In the genomic region with DNA sequence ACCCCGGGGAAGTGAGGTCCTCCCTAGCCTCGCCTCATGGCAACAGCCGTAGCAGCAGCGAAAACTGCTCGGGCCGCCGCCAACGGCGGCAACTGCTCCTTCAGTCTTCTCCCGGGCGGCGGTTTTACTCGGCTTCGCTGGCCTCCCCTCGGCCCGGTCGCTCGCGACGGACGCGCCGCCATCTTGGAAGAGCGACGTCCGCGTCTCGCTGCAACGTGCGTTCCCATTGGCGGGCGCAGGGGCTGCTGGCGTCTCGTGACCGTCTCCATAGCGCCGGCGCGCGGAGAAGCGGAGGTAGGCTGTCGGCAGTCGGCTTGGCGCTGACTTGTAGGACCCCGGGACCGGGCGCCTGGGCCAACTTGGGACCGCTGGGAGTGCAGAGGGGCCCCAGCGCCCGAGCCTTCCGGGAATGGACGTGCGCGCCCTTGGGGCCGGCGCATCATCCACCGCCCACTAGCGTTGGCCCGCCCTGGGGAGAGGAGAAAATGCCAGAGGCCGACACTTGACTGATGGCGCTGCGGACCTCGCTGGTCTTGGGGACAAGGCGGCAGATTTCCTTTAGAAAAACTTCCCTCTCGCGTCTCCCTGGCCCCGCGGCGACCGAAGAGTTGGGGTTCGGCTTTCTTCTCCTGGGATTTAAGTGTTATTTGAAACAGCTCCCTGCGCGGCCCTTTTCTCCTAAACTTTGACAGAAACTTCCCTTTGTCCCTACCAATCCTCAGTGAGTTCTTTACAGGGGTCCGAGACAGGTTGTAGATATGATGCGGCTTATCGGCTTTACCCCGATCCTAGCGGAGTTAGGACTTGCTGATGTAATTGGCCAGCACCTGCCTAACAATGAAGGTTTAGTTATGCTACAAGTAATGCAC, we compare ENCODE assay signal across 1 cellular context.
TF ChIP-seq lines count a peak whose summit lies in the region.

A gene with protein sequence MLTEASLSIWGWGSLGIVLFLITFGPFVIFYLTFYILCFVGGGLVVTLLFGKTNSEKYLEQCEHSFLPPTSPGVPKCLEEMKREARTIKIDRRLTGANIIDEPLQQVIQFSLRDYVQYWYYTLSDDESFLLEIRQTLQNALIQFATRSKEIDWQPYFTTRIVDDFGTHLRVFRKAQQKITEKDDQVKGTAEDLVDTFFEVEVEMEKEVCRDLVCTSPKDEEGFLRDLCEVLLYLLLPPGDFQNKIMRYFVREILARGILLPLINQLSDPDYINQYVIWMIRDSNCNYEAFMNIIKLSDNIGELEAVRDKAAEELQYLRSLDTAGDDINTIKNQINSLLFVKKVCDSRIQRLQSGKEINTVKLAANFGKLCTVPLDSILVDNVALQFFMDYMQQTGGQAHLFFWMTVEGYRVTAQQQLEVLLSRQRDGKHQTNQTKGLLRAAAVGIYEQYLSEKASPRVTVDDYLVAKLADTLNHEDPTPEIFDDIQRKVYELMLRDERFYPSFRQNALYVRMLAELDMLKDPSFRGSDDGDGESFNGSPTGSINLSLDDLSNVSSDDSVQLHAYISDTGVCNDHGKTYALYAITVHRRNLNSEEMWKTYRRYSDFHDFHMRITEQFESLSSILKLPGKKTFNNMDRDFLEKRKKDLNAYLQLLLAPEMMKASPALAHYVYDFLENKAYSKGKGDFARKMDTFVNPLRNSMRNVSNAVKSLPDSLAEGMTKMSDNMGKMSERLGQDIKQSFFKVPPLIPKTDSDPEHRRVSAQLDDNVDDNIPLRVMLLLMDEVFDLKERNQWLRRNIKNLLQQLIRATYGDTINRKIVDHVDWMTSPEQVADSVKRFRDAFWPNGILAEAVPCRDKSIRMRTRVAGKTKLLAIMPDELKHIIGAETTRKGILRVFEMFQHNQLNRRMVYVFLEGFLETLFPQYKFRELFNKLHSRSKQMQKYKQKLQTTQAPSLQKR (minus strand): TSS at position 193 of the 869 bp plus-strand sequence. CDS start 199 bp downstream, outside the sequence.

TF ChIP-seq in HepG2, 621 proteins besides CTCF, POLR2A, EP300 and RAD21 (continued from another document and continues in another):
- TF ChIP-seq, protein P1, sequence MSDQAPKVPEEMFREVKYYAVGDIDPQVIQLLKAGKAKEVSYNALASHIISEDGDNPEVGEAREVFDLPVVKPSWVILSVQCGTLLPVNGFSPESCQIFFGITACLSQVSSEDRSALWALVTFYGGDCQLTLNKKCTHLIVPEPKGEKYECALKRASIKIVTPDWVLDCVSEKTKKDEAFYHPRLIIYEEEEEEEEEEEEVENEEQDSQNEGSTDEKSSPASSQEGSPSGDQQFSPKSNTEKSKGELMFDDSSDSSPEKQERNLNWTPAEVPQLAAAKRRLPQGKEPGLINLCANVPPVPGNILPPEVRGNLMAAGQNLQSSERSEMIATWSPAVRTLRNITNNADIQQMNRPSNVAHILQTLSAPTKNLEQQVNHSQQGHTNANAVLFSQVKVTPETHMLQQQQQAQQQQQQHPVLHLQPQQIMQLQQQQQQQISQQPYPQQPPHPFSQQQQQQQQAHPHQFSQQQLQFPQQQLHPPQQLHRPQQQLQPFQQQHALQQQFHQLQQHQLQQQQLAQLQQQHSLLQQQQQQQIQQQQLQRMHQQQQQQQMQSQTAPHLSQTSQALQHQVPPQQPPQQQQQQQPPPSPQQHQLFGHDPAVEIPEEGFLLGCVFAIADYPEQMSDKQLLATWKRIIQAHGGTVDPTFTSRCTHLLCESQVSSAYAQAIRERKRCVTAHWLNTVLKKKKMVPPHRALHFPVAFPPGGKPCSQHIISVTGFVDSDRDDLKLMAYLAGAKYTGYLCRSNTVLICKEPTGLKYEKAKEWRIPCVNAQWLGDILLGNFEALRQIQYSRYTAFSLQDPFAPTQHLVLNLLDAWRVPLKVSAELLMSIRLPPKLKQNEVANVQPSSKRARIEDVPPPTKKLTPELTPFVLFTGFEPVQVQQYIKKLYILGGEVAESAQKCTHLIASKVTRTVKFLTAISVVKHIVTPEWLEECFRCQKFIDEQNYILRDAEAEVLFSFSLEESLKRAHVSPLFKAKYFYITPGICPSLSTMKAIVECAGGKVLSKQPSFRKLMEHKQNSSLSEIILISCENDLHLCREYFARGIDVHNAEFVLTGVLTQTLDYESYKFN (CRISPR knock-in tag; conservative IDR thresholded peaks at IDR 0.05) = peak; percentile 62
- TF ChIP-seq, protein P2, sequence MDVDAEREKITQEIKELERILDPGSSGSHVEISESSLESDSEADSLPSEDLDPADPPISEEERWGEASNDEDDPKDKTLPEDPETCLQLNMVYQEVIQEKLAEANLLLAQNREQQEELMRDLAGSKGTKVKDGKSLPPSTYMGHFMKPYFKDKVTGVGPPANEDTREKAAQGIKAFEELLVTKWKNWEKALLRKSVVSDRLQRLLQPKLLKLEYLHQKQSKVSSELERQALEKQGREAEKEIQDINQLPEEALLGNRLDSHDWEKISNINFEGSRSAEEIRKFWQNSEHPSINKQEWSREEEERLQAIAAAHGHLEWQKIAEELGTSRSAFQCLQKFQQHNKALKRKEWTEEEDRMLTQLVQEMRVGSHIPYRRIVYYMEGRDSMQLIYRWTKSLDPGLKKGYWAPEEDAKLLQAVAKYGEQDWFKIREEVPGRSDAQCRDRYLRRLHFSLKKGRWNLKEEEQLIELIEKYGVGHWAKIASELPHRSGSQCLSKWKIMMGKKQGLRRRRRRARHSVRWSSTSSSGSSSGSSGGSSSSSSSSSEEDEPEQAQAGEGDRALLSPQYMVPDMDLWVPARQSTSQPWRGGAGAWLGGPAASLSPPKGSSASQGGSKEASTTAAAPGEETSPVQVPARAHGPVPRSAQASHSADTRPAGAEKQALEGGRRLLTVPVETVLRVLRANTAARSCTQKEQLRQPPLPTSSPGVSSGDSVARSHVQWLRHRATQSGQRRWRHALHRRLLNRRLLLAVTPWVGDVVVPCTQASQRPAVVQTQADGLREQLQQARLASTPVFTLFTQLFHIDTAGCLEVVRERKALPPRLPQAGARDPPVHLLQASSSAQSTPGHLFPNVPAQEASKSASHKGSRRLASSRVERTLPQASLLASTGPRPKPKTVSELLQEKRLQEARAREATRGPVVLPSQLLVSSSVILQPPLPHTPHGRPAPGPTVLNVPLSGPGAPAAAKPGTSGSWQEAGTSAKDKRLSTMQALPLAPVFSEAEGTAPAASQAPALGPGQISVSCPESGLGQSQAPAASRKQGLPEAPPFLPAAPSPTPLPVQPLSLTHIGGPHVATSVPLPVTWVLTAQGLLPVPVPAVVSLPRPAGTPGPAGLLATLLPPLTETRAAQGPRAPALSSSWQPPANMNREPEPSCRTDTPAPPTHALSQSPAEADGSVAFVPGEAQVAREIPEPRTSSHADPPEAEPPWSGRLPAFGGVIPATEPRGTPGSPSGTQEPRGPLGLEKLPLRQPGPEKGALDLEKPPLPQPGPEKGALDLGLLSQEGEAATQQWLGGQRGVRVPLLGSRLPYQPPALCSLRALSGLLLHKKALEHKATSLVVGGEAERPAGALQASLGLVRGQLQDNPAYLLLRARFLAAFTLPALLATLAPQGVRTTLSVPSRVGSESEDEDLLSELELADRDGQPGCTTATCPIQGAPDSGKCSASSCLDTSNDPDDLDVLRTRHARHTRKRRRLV (CRISPR knock-in tag; IDR thresholded peaks at IDR 0.05) = 0 out of 2 replicates have a peak, but pooled peaks have one; percentile 75
- TF ChIP-seq ASH2L (IDR thresholded peaks at IDR 0.05; ENCODE audit: insufficient read length, low read depth, low read length) = peak; percentile 29
- TF ChIP-seq, protein P3, sequence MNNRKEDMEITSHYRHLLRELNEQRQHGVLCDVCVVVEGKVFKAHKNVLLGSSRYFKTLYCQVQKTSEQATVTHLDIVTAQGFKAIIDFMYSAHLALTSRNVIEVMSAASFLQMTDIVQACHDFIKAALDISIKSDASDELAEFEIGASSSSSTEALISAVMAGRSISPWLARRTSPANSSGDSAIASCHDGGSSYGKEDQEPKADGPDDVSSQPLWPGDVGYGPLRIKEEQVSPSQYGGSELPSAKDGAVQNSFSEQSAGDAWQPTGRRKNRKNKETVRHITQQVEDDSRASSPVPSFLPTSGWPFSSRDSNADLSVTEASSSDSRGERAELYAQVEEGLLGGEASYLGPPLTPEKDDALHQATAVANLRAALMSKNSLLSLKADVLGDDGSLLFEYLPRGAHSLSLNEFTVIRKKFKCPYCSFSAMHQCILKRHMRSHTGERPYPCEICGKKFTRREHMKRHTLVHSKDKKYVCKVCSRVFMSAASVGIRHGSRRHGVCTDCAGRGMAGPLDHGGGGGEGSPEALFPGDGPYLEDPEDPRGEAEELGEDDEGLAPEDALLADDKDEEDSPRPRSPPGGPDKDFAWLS (CRISPR knock-in tag; IDR thresholded peaks at IDR 0.05; ENCODE audit: borderline replicate concordance) = no peak
- TF ChIP-seq, protein P4, sequence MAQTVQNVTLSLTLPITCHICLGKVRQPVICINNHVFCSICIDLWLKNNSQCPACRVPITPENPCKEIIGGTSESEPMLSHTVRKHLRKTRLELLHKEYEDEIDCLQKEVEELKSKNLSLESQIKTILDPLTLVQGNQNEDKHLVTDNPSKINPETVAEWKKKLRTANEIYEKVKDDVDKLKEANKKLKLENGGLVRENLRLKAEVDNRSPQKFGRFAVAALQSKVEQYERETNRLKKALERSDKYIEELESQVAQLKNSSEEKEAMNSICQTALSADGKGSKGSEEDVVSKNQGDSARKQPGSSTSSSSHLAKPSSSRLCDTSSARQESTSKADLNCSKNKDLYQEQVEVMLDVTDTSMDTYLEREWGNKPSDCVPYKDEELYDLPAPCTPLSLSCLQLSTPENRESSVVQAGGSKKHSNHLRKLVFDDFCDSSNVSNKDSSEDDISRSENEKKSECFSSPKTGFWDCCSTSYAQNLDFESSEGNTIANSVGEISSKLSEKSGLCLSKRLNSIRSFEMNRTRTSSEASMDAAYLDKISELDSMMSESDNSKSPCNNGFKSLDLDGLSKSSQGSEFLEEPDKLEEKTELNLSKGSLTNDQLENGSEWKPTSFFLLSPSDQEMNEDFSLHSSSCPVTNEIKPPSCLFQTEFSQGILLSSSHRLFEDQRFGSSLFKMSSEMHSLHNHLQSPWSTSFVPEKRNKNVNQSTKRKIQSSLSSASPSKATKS (CRISPR knock-in tag; IDR thresholded peaks at IDR 0.05) = 0 out of 2 replicates have a peak, but pooled peaks have one; percentile 70
- peak; percentile 45; the same call in 1 of the 2 replicates for TF ChIP-seq ZNF713 (CRISPR knock-in tag; IDR thresholded peaks at IDR 0.05)
- TF ChIP-seq ZNF264 (CRISPR knock-in tag; IDR thresholded peaks at IDR 0.05) = no peak; the same call in 1 of the 2 replicates
- peak; percentile 82 for TF ChIP-seq BRD4 (CRISPR knock-in tag; IDR thresholded peaks at IDR 0.05)
- TF ChIP-seq ZNF850 (CRISPR knock-in tag; conservative IDR thresholded peaks at IDR 0.05) = no peak
- 0 out of 2 replicates have a peak, but pooled peaks have one; percentile 7 for TF ChIP-seq SOX5 (CRISPR knock-in tag; IDR thresholded peaks at IDR 0.05; ENCODE audit: borderline replicate concordance)
- 0 out of 2 replicates have a peak, but pooled peaks have one; percentile 37 for TF ChIP-seq ZMYM3 (CRISPR knock-in tag; IDR thresholded peaks at IDR 0.05)
- TF ChIP-seq KLF12 (CRISPR knock-in tag; IDR thresholded peaks at IDR 0.05; ENCODE audit: borderline replicate concordance) = peak; percentile 83; the same call in 1 of the 2 replicates
- peak; percentile 27 for TF ChIP-seq TEAD3 (CRISPR knock-in tag; optimal IDR thresholded peaks at IDR 0.05; ENCODE audit: borderline replicate concordance)
- TF ChIP-seq CENPT (CRISPR knock-in tag; IDR thresholded peaks at IDR 0.05; ENCODE audit: low read depth) = no peak
- no peak; the same call in 1 of the 2 replicates for TF ChIP-seq MXD4 (CRISPR knock-in tag; IDR thresholded peaks at IDR 0.05)
- TF ChIP-seq HNRNPK (IDR thresholded peaks at IDR 0.05; ENCODE audit: low read depth, low read length, poor library complexity, severe bottlenecking) = peak; percentile 43
- TF ChIP-seq, protein P5, sequence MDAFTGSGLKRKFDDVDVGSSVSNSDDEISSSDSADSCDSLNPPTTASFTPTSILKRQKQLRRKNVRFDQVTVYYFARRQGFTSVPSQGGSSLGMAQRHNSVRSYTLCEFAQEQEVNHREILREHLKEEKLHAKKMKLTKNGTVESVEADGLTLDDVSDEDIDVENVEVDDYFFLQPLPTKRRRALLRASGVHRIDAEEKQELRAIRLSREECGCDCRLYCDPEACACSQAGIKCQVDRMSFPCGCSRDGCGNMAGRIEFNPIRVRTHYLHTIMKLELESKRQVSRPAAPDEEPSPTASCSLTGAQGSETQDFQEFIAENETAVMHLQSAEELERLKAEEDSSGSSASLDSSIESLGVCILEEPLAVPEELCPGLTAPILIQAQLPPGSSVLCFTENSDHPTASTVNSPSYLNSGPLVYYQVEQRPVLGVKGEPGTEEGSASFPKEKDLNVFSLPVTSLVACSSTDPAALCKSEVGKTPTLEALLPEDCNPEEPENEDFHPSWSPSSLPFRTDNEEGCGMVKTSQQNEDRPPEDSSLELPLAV (CRISPR knock-in tag; conservative IDR thresholded peaks at IDR 0.05; ENCODE audit: low read depth) = no peak
- TF ChIP-seq, protein P6, sequence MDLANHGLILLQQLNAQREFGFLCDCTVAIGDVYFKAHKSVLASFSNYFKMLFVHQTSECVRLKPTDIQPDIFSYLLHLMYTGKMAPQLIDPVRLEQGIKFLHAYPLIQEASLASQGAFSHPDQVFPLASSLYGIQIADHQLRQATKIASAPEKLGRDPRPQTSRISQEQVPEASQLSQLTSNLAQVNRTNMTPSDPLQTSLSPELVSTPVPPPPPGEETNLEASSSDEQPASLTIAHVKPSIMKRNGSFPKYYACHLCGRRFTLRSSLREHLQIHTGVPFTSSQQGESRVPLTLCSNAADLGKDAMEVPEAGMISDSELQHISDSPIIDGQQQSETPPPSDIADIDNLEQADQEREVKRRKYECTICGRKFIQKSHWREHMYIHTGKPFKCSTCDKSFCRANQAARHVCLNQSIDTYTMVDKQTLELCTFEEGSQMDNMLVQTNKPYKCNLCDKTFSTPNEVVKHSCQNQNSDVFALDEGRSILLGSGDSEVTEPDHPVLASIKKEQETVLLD (CRISPR knock-in tag; IDR thresholded peaks at IDR 0.05; ENCODE audit: low read depth) = no peak
